ENCODE assay signal across 1 cellular context in the genomic region with DNA sequence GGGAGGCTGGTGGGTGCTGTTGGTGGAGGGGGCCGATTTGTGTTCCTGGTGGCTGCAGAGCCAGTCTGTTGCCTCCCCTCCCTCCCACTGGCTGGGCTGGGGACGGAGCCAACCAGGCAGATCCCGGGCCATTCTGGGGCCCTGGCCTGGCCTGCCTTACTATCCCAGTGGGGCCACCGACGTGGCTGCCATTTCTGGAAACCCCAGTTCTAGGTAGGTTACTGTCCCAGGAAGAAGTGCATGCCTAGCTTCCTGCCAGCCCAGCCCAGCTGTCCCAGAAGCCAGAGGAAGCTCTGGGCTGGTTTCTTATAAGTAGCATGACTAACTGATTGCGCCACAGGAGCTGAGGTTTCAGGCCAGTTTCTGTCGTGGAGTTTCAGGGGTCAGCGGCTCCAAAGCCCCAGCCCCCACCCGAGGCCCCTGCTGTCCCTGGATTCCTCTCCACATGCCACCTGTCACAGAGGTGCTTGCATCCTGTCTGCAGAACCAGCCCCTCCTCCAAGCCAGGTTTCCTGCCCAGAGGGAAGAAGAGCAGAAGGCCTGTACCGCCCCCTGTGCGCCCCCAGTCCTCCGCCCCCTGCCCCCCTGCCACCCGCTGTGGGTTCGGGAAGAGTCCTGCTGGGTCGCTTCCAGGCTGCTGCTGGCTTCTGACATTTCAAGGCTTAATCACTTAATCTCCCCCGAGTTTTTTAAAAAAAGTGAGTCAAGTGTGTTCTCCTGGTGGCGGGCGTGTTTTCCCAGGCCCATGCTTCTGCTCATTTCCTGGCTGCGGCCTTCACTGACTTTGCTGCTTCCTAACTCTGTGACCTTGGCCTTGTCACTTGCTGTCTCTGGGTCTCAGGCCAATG.
TF ChIP-seq lines count a peak whose summit lies in the region.

No MANE protein-coding gene starts in this region.

TF ChIP-seq in HepG2, 621 proteins besides CTCF, POLR2A, EP300 and RAD21 (continued from another document and continues in another):
- TF ChIP-seq, protein P1, sequence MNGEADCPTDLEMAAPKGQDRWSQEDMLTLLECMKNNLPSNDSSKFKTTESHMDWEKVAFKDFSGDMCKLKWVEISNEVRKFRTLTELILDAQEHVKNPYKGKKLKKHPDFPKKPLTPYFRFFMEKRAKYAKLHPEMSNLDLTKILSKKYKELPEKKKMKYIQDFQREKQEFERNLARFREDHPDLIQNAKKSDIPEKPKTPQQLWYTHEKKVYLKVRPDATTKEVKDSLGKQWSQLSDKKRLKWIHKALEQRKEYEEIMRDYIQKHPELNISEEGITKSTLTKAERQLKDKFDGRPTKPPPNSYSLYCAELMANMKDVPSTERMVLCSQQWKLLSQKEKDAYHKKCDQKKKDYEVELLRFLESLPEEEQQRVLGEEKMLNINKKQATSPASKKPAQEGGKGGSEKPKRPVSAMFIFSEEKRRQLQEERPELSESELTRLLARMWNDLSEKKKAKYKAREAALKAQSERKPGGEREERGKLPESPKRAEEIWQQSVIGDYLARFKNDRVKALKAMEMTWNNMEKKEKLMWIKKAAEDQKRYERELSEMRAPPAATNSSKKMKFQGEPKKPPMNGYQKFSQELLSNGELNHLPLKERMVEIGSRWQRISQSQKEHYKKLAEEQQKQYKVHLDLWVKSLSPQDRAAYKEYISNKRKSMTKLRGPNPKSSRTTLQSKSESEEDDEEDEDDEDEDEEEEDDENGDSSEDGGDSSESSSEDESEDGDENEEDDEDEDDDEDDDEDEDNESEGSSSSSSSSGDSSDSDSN (CRISPR knock-in tag; IDR thresholded peaks at IDR 0.05), result 0 out of 2 replicates have a peak, but pooled peaks have one; percentile 21
- TF ChIP-seq KLF15 (CRISPR knock-in tag; IDR thresholded peaks at IDR 0.05; ENCODE audit: borderline replicate concordance) (no peak), SP2 (CRISPR knock-in tag; IDR thresholded peaks at IDR 0.05) (no peak), ZNF879 (CRISPR knock-in tag; IDR thresholded peaks at IDR 0.05) (no peak), TAF15 (IDR thresholded peaks at IDR 0.05; ENCODE audit: low read depth, low read length, poor library complexity, severe bottlenecking) (no peak), ZNF354B (CRISPR knock-in tag; IDR thresholded peaks at IDR 0.05) (no peak), SIN3B (IDR thresholded peaks at IDR 0.05; ENCODE audit: low read length) (no peak), ZC3H13 (CRISPR knock-in tag; IDR thresholded peaks at IDR 0.05) (no peak), TAF1 (CRISPR knock-in tag; IDR thresholded peaks at IDR 0.05) (no peak), ZNF337 (CRISPR knock-in tag; IDR thresholded peaks at IDR 0.05; ENCODE audit: borderline replicate concordance, low read depth) (no peak), ZNF12 (CRISPR knock-in tag; IDR thresholded peaks at IDR 0.05) (peak; percentile 9; the same call in 1 of the 2 replicates), RFX5 (IDR thresholded peaks at IDR 0.05; ENCODE audit: low read depth, low read length) (no peak), SALL1 (CRISPR knock-in tag; IDR thresholded peaks at IDR 0.05) (peak; percentile 27; the same call in 1 of the 2 replicates), ZNF501 (CRISPR knock-in tag; IDR thresholded peaks at IDR 0.05) (no peak), SRF (IDR thresholded peaks at IDR 0.05; ENCODE audit: low read depth, low read length) (no peak), ZNF207 (IDR thresholded peaks at IDR 0.05; ENCODE audit: borderline replicate concordance) (no peak), MIER2 (CRISPR knock-in tag; IDR thresholded peaks at IDR 0.05) (no peak), PAWR (CRISPR knock-in tag; IDR thresholded peaks at IDR 0.05; ENCODE audit: borderline replicate concordance) (no peak), HDAC1 (CRISPR knock-in tag; IDR thresholded peaks at IDR 0.05) (no peak), ZNF441 (CRISPR knock-in tag; IDR thresholded peaks at IDR 0.05; ENCODE audit: borderline replicate concordance) (peak; percentile 57; the same call in 1 of the 2 replicates), RELA (CRISPR knock-in tag; IDR thresholded peaks at IDR 0.05) (no peak), JUNB (CRISPR knock-in tag; IDR thresholded peaks at IDR 0.05; ENCODE audit: borderline replicate concordance) (no peak), ZNF552 (CRISPR knock-in tag; IDR thresholded peaks at IDR 0.05; ENCODE audit: borderline replicate concordance) (no peak), IKZF1 (IDR thresholded peaks at IDR 0.05) (no peak), ZNF672 (CRISPR knock-in tag; IDR thresholded peaks at IDR 0.05) (no peak), ZNF121 (CRISPR knock-in tag; IDR thresholded peaks at IDR 0.05) (peak; percentile 62; the same call in 1 of the 2 replicates), DMAP1 (CRISPR knock-in tag; IDR thresholded peaks at IDR 0.05) (no peak), TOE1 (CRISPR knock-in tag; IDR thresholded peaks at IDR 0.05) (no peak), NCOA5 (CRISPR knock-in tag; IDR thresholded peaks at IDR 0.05) (no peak), ZNF567 (CRISPR knock-in tag; IDR thresholded peaks at IDR 0.05; ENCODE audit: borderline replicate concordance) (no peak), ZSCAN9 (CRISPR knock-in tag; IDR thresholded peaks at IDR 0.05; ENCODE audit: borderline replicate concordance) (no peak), ZNF10 (CRISPR knock-in tag; IDR thresholded peaks at IDR 0.05; ENCODE audit: borderline replicate concordance, low read depth) (no peak), MBNL3 (CRISPR knock-in tag; conservative IDR thresholded peaks at IDR 0.05) (no peak), BHLHE40 (IDR thresholded peaks at IDR 0.05; ENCODE audit: low read length) (no peak), ETV6 (CRISPR knock-in tag; conservative IDR thresholded peaks at IDR 0.05) (no peak), AKAP8 (CRISPR knock-in tag; IDR thresholded peaks at IDR 0.05) (no peak), RORA (CRISPR knock-in tag; IDR thresholded peaks at IDR 0.05) (no peak), HOXD1 (CRISPR knock-in tag; IDR thresholded peaks at IDR 0.05) (no peak), MBD4 (IDR thresholded peaks at IDR 0.05; ENCODE audit: borderline replicate concordance, low read length) (no peak), RAD51 (IDR thresholded peaks at IDR 0.05; ENCODE audit: borderline replicate concordance) (no peak), ZNF839 (CRISPR knock-in tag; IDR thresholded peaks at IDR 0.05; ENCODE audit: borderline replicate concordance) (no peak), TBX3 (IDR thresholded peaks at IDR 0.05; ENCODE audit: borderline replicate concordance) (no peak)
- TF ChIP-seq, protein P2, sequence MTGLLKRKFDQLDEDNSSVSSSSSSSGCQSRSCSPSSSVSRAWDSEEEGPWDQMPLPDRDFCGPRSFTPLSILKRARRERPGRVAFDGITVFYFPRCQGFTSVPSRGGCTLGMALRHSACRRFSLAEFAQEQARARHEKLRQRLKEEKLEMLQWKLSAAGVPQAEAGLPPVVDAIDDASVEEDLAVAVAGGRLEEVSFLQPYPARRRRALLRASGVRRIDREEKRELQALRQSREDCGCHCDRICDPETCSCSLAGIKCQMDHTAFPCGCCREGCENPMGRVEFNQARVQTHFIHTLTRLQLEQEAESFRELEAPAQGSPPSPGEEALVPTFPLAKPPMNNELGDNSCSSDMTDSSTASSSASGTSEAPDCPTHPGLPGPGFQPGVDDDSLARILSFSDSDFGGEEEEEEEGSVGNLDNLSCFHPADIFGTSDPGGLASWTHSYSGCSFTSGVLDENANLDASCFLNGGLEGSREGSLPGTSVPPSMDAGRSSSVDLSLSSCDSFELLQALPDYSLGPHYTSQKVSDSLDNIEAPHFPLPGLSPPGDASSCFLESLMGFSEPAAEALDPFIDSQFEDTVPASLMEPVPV (CRISPR knock-in tag; IDR thresholded peaks at IDR 0.05), result no peak; the same call in 1 of the 2 replicates
- TF ChIP-seq, protein P3, sequence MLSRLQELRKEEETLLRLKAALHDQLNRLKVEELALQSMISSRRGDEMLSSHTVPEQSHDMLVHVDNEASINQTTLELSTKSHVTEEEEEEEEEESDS (CRISPR knock-in tag; IDR thresholded peaks at IDR 0.05; ENCODE audit: borderline replicate concordance), result no peak
- TF ChIP-seq, protein P4, sequence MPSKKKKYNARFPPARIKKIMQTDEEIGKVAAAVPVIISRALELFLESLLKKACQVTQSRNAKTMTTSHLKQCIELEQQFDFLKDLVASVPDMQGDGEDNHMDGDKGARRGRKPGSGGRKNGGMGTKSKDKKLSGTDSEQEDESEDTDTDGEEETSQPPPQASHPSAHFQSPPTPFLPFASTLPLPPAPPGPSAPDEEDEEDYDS (CRISPR knock-in tag; IDR thresholded peaks at IDR 0.05), result no peak
- TF ChIP-seq, protein P5, sequence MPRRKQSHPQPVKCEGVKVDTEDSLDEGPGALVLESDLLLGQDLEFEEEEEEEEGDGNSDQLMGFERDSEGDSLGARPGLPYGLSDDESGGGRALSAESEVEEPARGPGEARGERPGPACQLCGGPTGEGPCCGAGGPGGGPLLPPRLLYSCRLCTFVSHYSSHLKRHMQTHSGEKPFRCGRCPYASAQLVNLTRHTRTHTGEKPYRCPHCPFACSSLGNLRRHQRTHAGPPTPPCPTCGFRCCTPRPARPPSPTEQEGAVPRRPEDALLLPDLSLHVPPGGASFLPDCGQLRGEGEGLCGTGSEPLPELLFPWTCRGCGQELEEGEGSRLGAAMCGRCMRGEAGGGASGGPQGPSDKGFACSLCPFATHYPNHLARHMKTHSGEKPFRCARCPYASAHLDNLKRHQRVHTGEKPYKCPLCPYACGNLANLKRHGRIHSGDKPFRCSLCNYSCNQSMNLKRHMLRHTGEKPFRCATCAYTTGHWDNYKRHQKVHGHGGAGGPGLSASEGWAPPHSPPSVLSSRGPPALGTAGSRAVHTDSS (CRISPR knock-in tag; conservative IDR thresholded peaks at IDR 0.05), result no peak
- TF ChIP-seq, protein P6, sequence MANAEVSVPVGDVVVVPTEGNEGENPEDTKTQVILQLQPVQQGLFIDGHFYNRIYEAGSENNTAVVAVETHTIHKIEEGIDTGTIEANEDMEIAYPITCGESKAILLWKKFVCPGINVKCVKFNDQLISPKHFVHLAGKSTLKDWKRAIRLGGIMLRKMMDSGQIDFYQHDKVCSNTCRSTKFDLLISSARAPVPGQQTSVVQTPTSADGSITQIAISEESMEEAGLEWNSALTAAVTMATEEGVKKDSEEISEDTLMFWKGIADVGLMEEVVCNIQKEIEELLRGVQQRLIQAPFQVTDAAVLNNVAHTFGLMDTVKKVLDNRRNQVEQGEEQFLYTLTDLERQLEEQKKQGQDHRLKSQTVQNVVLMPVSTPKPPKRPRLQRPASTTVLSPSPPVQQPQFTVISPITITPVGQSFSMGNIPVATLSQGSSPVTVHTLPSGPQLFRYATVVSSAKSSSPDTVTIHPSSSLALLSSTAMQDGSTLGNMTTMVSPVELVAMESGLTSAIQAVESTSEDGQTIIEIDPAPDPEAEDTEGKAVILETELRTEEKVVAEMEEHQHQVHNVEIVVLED (CRISPR knock-in tag; IDR thresholded peaks at IDR 0.05; ENCODE audit: borderline replicate concordance), result no peak
- TF ChIP-seq, protein P7, sequence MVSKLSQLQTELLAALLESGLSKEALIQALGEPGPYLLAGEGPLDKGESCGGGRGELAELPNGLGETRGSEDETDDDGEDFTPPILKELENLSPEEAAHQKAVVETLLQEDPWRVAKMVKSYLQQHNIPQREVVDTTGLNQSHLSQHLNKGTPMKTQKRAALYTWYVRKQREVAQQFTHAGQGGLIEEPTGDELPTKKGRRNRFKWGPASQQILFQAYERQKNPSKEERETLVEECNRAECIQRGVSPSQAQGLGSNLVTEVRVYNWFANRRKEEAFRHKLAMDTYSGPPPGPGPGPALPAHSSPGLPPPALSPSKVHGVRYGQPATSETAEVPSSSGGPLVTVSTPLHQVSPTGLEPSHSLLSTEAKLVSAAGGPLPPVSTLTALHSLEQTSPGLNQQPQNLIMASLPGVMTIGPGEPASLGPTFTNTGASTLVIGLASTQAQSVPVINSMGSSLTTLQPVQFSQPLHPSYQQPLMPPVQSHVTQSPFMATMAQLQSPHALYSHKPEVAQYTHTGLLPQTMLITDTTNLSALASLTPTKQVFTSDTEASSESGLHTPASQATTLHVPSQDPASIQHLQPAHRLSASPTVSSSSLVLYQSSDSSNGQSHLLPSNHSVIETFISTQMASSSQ (IDR thresholded peaks at IDR 0.05; ENCODE audit: low read depth), result no peak
- TF ChIP-seq, protein P7 (CRISPR knock-in tag; IDR thresholded peaks at IDR 0.05; ENCODE audit: borderline replicate concordance), result no peak
- TF ChIP-seq, protein P8, sequence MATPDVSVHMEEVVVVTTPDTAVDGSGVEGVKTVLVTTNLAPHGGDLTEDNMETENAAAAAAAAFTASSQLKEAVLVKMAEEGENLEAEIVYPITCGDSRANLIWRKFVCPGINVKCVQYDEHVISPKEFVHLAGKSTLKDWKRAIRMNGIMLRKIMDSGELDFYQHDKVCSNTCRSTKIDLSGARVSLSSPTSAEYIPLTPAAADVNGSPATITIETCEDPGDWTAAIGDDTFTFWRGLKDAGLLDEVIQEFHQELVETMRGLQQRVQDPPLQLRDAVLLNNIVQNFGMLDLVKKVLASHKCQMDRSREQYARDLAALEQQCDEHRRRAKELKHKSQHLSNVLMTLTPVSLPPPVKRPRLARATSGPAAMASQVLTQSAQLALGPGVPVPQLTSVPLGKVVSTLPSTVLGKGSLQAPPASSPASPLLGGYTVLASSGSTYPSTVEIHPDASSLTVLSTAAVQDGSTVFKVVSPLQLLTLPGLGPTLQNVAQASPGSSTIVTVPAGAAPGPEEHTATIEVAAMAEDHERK (CRISPR knock-in tag; IDR thresholded peaks at IDR 0.05; ENCODE audit: low read depth), result no peak
- TF ChIP-seq, protein P9, sequence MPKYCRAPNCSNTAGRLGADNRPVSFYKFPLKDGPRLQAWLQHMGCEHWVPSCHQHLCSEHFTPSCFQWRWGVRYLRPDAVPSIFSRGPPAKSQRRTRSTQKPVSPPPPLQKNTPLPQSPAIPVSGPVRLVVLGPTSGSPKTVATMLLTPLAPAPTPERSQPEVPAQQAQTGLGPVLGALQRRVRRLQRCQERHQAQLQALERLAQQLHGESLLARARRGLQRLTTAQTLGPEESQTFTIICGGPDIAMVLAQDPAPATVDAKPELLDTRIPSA (CRISPR knock-in tag; IDR thresholded peaks at IDR 0.05; ENCODE audit: borderline replicate concordance), result no peak
- TF ChIP-seq, protein P10, sequence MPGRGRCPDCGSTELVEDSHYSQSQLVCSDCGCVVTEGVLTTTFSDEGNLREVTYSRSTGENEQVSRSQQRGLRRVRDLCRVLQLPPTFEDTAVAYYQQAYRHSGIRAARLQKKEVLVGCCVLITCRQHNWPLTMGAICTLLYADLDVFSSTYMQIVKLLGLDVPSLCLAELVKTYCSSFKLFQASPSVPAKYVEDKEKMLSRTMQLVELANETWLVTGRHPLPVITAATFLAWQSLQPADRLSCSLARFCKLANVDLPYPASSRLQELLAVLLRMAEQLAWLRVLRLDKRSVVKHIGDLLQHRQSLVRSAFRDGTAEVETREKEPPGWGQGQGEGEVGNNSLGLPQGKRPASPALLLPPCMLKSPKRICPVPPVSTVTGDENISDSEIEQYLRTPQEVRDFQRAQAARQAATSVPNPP (CRISPR knock-in tag; IDR thresholded peaks at IDR 0.05), result no peak
